In the genomic region with DNA sequence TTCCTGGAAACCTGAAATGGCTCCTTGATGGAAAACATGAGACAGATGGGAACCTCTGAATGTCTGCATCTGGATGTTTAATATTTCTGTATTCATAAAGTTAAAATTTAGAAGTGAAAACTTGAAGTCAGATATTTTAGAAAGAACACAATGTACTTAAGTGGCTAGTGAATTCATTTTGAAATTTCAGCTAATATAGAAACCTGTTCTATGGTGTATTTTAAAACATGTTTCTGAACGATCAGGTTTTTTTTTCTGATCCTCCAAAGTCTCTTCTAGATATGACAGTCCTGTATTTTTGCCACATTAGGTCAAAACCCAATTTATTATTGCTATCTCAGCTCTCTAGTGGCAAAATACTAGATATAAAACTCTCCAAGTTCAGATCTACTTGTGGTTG, we compare ENCODE assay signal across 20 cellular contexts.
DNase-seq lines count a peak whose midpoint lies in the region; ATAC-seq and TF ChIP-seq lines count a peak whose summit lies in the region.
"Had no signal": no experiment of that assay in that cellular context is flagged by ENCODE, and none has a peak within 500 bp of the region (broad histone marks: within the 10 kb centered on the region; RNA-seq: fewer than 3 reads in every experiment).

No MANE protein-coding gene starts in this region.

- ATAC-seq in GM19023 (IDR thresholded peaks at IDR 0.05; ENCODE audit: unreplicated experiment) (peak; percentile 73), HG02571 (IDR thresholded peaks at IDR 0.05; ENCODE audit: unreplicated experiment) (peak; percentile 66), HG03565 (IDR thresholded peaks at IDR 0.05; ENCODE audit: unreplicated experiment) (peak; percentile 80), Right ventricle myocardium superior (ENCODE audit: poor library complexity) (no peak)
- ATAC-seq: T-helper 17 cell had no signal

- H3K27me3 ChIP-seq in osteoblast (ENCODE audit: insufficient read depth, low read length), result no peaks in the 10 kb centered on the region

- H3K4me2 ChIP-seq in osteoblast (ENCODE audit: insufficient read depth, low read length), result no peak overlapping the region

- intact Hi-C loops in Right ventricle myocardium superior (cut with DNase I), result no loop called here

- H3K36me3 ChIP-seq in osteoblast (ENCODE audit: insufficient read depth, low read length), result no peaks in the 10 kb centered on the region

- H3K4me1 ChIP-seq in osteoblast (ENCODE audit: insufficient read depth, low read length), result no peaks in the 10 kb centered on the region
- H3K4me1 ChIP-seq: Caco-2 had no signal

- H3K27ac ChIP-seq in osteoblast (ENCODE audit: low read depth, low read length), result no peak overlapping the region

- H3K79me2 ChIP-seq in osteoblast (ENCODE audit: insufficient read depth, low read length), result no peaks in the 10 kb centered on the region

- no peak for TF ChIP-seq CTCF in osteoblast (IDR thresholded peaks at IDR 0.05; ENCODE audit: extremely low read depth, low read depth, low read length)

- no peaks in the 10 kb centered on the region for H3K9me3 ChIP-seq in osteoblast (ENCODE audit: low read depth, low read length)
- H3K9me3 ChIP-seq: Caco-2 had no signal

- H2AFZ ChIP-seq in osteoblast (ENCODE audit: low read length), result peak overlapping the region; percentile 13

- no peaks in the 10 kb centered on the region for H4K20me1 ChIP-seq in osteoblast (ENCODE audit: insufficient read depth, low read length)

- H3K4me3 ChIP-seq in osteoblast (ENCODE audit: insufficient read depth, low read length), result no peak overlapping the region

- no peak for DNase-seq in osteoblast (ENCODE audit: insufficient read length, low spot score, missing footprints)
- no peak for DNase-seq in NCI-H1694 treated with DMSO at 0.1 percent for 48 hours (lab: John Stamatoyannopoulos, UW)
- DNase-seq in Right ventricle myocardium superior, result no peak
- DNase-seq in islet precursor cell, result no peak
- DNase-seq in NCI-H1417 treated with DMSO at 0.1 percent for 48 hours (lab: John Stamatoyannopoulos, UW), result no peak
- DNase-seq: AML-193, Caco-2, DMS53, GOT3, HFFc6, KG1, NCI-H1092, NCI-H187, NCI-H446 treated with DMSO at 0.1 percent for 48 hours, NCI-H774, SIG-M5, T-helper 17 cell had no signal
